ENCODE assay signal across 16 cellular contexts in genomic region chr16:57028086-57028485, GRCh38. TPM values are rescaled to one million over a fixed set of nuclear protein-coding genes. Genes with fewer than 3 reads are reported as not detected.
DNase-seq lines count a peak whose midpoint lies in the region; ATAC-seq, FAIRE-seq and TF ChIP-seq lines count a peak whose summit lies in the region.
"Had no signal": no experiment of that assay in that cellular context is flagged by ENCODE, and none has a peak within 500 bp of the region (broad histone marks: within the 10 kb centered on the region; RNA-seq: fewer than 3 reads in every experiment).

No MANE protein-coding gene starts in this region.

- no peaks in the 10 kb centered on the region for H3F3A ChIP-seq in GM23338 (replicated peaks; ENCODE audit: low read depth)

- H3K4me2 ChIP-seq in GM23338 (no peak overlapping the region), keratinocyte (ENCODE audit: control insufficient read depth, extremely low read depth, insufficient read depth, low read depth, low read length) (peak overlapping the region; percentile 7)
- H3K4me2 ChIP-seq: BLaER1, KMS-11 had no signal

- peaks cover 89% of the 10 kb centered on the region for H3K36me3 Mint-ChIP-seq in CD8-positive, alpha-beta T cell
- H3K36me3 Mint-ChIP-seq in GM23338 (ENCODE audit: low read depth) = no peaks in the 10 kb centered on the region
- H3K36me3 Mint-ChIP-seq in activated CD4-positive, alpha-beta memory T cell treated with anti-CD3 and anti-CD28 coated beads for 36 hours = peaks cover 74% of the 10 kb centered on the region
- peaks cover 18 to 45% of the 10 kb centered on the region in 2 donors for H3K36me3 Mint-ChIP-seq in activated T-cell treated with anti-CD3 and anti-CD28 coated beads, Interleukin-2, amount 50 U/mL, for 72 hours (ENCODE audit: insufficient read depth in 2 of 2)
- H3K36me3 Mint-ChIP-seq: mesothelial cell of epicardium had no signal

- TF ChIP-seq CTCF in CD8-positive, alpha-beta T cell (IDR thresholded peaks at IDR 0.05) = no peak
- TF ChIP-seq CTCF in GM23338 (conservative IDR thresholded peaks at IDR 0.05; ENCODE audit: low read depth in 2 of 2) = no peak
- no peak for TF ChIP-seq CTCF in keratinocyte (optimal IDR thresholded peaks at IDR 0.05 in 1 of 3, IDR thresholded peaks at IDR 0.05 in 1 of 3, conservative IDR thresholded peaks at IDR 0.05 in 1 of 3; ENCODE audit: extremely low read depth in 1 of 3, insufficient read depth in 2 of 3, low read length in 3 of 3)

- POLR2A ChIA-PET in CD8-positive, alpha-beta T cell (lab: Charles Lee) = interaction anchor here (0.8 to 7.3 kb wide), 8 partner anchors 11 to 51 kb away, joined by 3 to 86 read pairs (median 4); partner anchors contain the start of gene NLRC5
- POLR2A ChIA-PET in activated CD4-positive, alpha-beta memory T cell treated with anti-CD3 and anti-CD28 coated beads for 36 hours (lab: Charles Lee) = interaction anchor here (0.8 to 1.3 kb wide), 2 partner anchors 14 to 15 kb away, joined by 3 to 7 read pairs; no protein-coding TSS in a partner anchor

- no peaks in the 10 kb centered on the region for H3K9me3 Mint-ChIP-seq in CD8-positive, alpha-beta T cell
- no peaks in the 10 kb centered on the region for H3K9me3 Mint-ChIP-seq in GM23338
- H3K9me3 Mint-ChIP-seq in activated CD4-positive, alpha-beta memory T cell treated with anti-CD3 and anti-CD28 coated beads for 36 hours = no peaks in the 10 kb centered on the region
- peaks cover 2% of the 10 kb centered on the region in 2 donors for H3K9me3 Mint-ChIP-seq in activated T-cell treated with anti-CD3 and anti-CD28 coated beads, Interleukin-2, amount 50 U/mL, for 72 hours
- H3K9me3 Mint-ChIP-seq: mesothelial cell of epicardium had no signal

- H3K36me3 ChIP-seq in CD8-positive, alpha-beta T cell (ENCODE audit: insufficient read depth, low read length) = peaks cover 31% of the 10 kb centered on the region
- no peaks in the 10 kb centered on the region for H3K36me3 ChIP-seq in GM23338 (ENCODE audit: insufficient read depth)
- H3K36me3 ChIP-seq in keratinocyte (ENCODE audit: control insufficient read depth in 2 of 2, extremely low read depth in 1 of 2, insufficient read depth in 2 of 2, low read length in 2 of 2) = no peaks in the 10 kb centered on the region
- H3K36me3 ChIP-seq: right lobe of liver had no signal

- peaks cover 79% of the 10 kb centered on the region for H3K4me1 ChIP-seq in CD8-positive, alpha-beta T cell (ENCODE audit: insufficient read depth, low read length)
- 0 out of 2 replicates have a peak, but pooled peaks cover 2% of the 10 kb centered on the region for H3K4me1 ChIP-seq in GM23338 (ENCODE audit: insufficient read depth)
- peaks cover 24% of the 10 kb centered on the region for H3K4me1 ChIP-seq in keratinocyte (ENCODE audit: control insufficient read depth, extremely low read depth, insufficient read depth, low read length)
- H3K4me1 ChIP-seq: esophagus muscularis mucosa, right lobe of liver had no signal

- FAIRE-seq in keratinocyte (lab: Jason Lieb, UNC) = peak; percentile 76

- H3K27ac ChIP-seq in CD8-positive, alpha-beta T cell (ENCODE audit: low read depth, low read length) = no peak overlapping the region
- H3K27ac ChIP-seq in GM23338 (ENCODE audit: low read depth) (no peak overlapping the region), keratinocyte (ENCODE audit: control insufficient read depth, insufficient read depth, low read length) (no peak overlapping the region)
- H3K27ac ChIP-seq: BLaER1, esophagus muscularis mucosa, KMS-11, right lobe of liver had no signal

- H3K9ac ChIP-seq in keratinocyte (ENCODE audit: control insufficient read depth, extremely low read depth, insufficient read depth, low read length) = no peak overlapping the region
- H3K9ac ChIP-seq: BLaER1, KMS-11 had no signal

- H4K20me1 ChIP-seq in GM23338 (replicated peaks; ENCODE audit: insufficient read depth) (no peaks in the 10 kb centered on the region), keratinocyte (ENCODE audit: control insufficient read depth, extremely low read depth, insufficient read depth, low read length) (no peaks in the 10 kb centered on the region)
- H4K20me1 ChIP-seq: BLaER1 had no signal

- H2AFZ ChIP-seq in GM23338 = peak overlapping the region; percentile 52
- no peak overlapping the region for H2AFZ ChIP-seq in keratinocyte (ENCODE audit: control insufficient read depth, low read length)

- H3K9me2 ChIP-seq in GM23338 (ENCODE audit: insufficient read depth) = no peaks in the 10 kb centered on the region

- dilution Hi-C loops in keratinocyte (cut with MboI; ENCODE audit: extremely low pct_ligation_motif_present, low sequenced_read_pairs) = no loop called here

- H3K27ac Mint-ChIP-seq in CD8-positive, alpha-beta T cell = peak overlapping the region; percentile 84
- H3K27ac Mint-ChIP-seq in GM23338 = no peak overlapping the region
- H3K27ac Mint-ChIP-seq in activated CD4-positive, alpha-beta memory T cell treated with anti-CD3 and anti-CD28 coated beads for 36 hours = peak overlapping the region; percentile 66
- H3K27ac Mint-ChIP-seq in activated T-cell treated with anti-CD3 and anti-CD28 coated beads, Interleukin-2, amount 50 U/mL, for 72 hours = no peak overlapping the region
- H3K27ac Mint-ChIP-seq: mesothelial cell of epicardium had no signal

- no peak overlapping the region for H3K4me3 ChIP-seq in CD8-positive, alpha-beta T cell (ENCODE audit: low read depth, low read length)
- H3K4me3 ChIP-seq in GM23338 (no peak overlapping the region), keratinocyte (ENCODE audit: control insufficient read depth in 2 of 3, extremely low read depth in 1 of 3, insufficient read depth in 2 of 3, low read depth in 1 of 3, low read length in 3 of 3) (no peak overlapping the region)
- H3K4me3 ChIP-seq: BLaER1, esophagus muscularis mucosa, right lobe of liver had no signal

- CTCF ChIA-PET in CD8-positive, alpha-beta T cell (lab: Charles Lee) = interaction anchor here (0.7 to 2.3 kb wide), 11 partner anchors 9 to 162 kb away, joined by 3 to 11 read pairs (median 3); no protein-coding TSS in a partner anchor
- CTCF ChIA-PET in activated CD4-positive, alpha-beta memory T cell treated with anti-CD3 and anti-CD28 coated beads for 36 hours (lab: Charles Lee) = interaction anchor here (0.7 to 2.6 kb wide), 2 partner anchors 64 to 65 kb away, joined by 3 to 13 read pairs; no protein-coding TSS in a partner anchor

- H3K27me3 Mint-ChIP-seq in CD8-positive, alpha-beta T cell (ENCODE audit: low read depth) = no peaks in the 10 kb centered on the region
- H3K27me3 Mint-ChIP-seq in GM23338 (ENCODE audit: insufficient read depth, low read depth, poor library complexity) = peaks cover 4% of the 10 kb centered on the region
- no peaks in the 10 kb centered on the region for H3K27me3 Mint-ChIP-seq in activated CD4-positive, alpha-beta memory T cell treated with anti-CD3 and anti-CD28 coated beads for 36 hours
- no peaks in the 10 kb centered on the region for H3K27me3 Mint-ChIP-seq in activated T-cell treated with anti-CD3 and anti-CD28 coated beads, Interleukin-2, amount 50 U/mL, for 72 hours (ENCODE audit: low read depth)

- H3K9me1 ChIP-seq in keratinocyte (ENCODE audit: control insufficient read depth, extremely low read depth, insufficient read depth, low read length) = no peaks in the 10 kb centered on the region

- intact Hi-C loops in CD8-positive, alpha-beta T cell (cut with DNase I, micrococcal nuclease) = loop anchor here in 1 of 2 experiments (1.0 kb wide), 1 partner anchor 11 kb away; no protein-coding TSS in a partner anchor
- intact Hi-C loops in activated CD4-positive, alpha-beta memory T cell treated with anti-CD3 and anti-CD28 coated beads for 36 hours (cut with micrococcal nuclease) = no loop called here

- no peaks in the 10 kb centered on the region for H3K27me3 ChIP-seq in CD8-positive, alpha-beta T cell (ENCODE audit: insufficient read depth, low read length)
- H3K27me3 ChIP-seq in GM23338 (ENCODE audit: insufficient read depth) = no peaks in the 10 kb centered on the region
- no peaks in the 10 kb centered on the region for H3K27me3 ChIP-seq in keratinocyte (ENCODE audit: control insufficient read depth, extremely low read depth, insufficient read depth, low read length)
- H3K27me3 ChIP-seq: BLaER1, esophagus muscularis mucosa, right lobe of liver had no signal

- no peak for ATAC-seq in CD8-positive, alpha-beta T cell
- ATAC-seq in GM23338 (peak; percentile 63), HG03469 (IDR thresholded peaks at IDR 0.05; ENCODE audit: unreplicated experiment) (no peak)
- ATAC-seq in activated T-cell treated with anti-CD3 and anti-CD28 coated beads, Interleukin-2, amount 50 U/mL, for 72 hours (replicated peaks in 1 of 2) = no peak
- ATAC-seq: activated CD4-positive, CD25-positive, alpha-beta regulatory T cell treated with anti-CD3 and anti-CD28 coated beads, Interleukin-2, amount 50 U/mL, for 24 hours; Panc1; right lobe of liver had no signal

- DNase-seq in CD8-positive, alpha-beta T cell = no peak
- DNase-seq in GM23338 (ENCODE audit: low spot score) (peak; percentile 43), keratinocyte (ENCODE audit: low read depth, low spot score) (peak; percentile 72), dermis blood vessel endothelial cell (no peak)
- DNase-seq in activated CD4-positive, alpha-beta memory T cell treated with anti-CD3 and anti-CD28 coated beads for 36 hours = no peak
- no peak for DNase-seq in activated T-cell treated with anti-CD3 and anti-CD28 coated beads, Interleukin-2, amount 50 U/mL, for 72 hours
- DNase-seq: head of caudate nucleus, NCI-H1694 treated with DMSO at 0.1 percent for 48 hours had no signal

- H3K4me3 Mint-ChIP-seq in CD8-positive, alpha-beta T cell = peak overlapping the region; percentile 35
- H3K4me3 Mint-ChIP-seq in GM23338 = no peak overlapping the region
- H3K4me3 Mint-ChIP-seq in activated CD4-positive, alpha-beta memory T cell treated with anti-CD3 and anti-CD28 coated beads for 36 hours = no peak overlapping the region
- H3K4me3 Mint-ChIP-seq in activated T-cell treated with anti-CD3 and anti-CD28 coated beads, Interleukin-2, amount 50 U/mL, for 72 hours = no peak overlapping the region
- H3K4me3 Mint-ChIP-seq: mesothelial cell of epicardium had no signal

- H3K79me2 ChIP-seq in GM23338 (replicated peaks; ENCODE audit: insufficient read depth) = no peaks in the 10 kb centered on the region
- H3K79me2 ChIP-seq in keratinocyte (ENCODE audit: control insufficient read depth, insufficient read depth, low read length) = no peaks in the 10 kb centered on the region

- peaks cover 90% of the 10 kb centered on the region for H3K4me1 Mint-ChIP-seq in CD8-positive, alpha-beta T cell (ENCODE audit: low read depth)
- no peaks in the 10 kb centered on the region for H3K4me1 Mint-ChIP-seq in GM23338
- H3K4me1 Mint-ChIP-seq in activated CD4-positive, alpha-beta memory T cell treated with anti-CD3 and anti-CD28 coated beads for 36 hours (ENCODE audit: low read depth) = peaks cover 86% of the 10 kb centered on the region
- peaks cover 82% of the 10 kb centered on the region for H3K4me1 Mint-ChIP-seq in activated T-cell treated with anti-CD3 and anti-CD28 coated beads, Interleukin-2, amount 50 U/mL, for 72 hours (ENCODE audit: low read depth)
- H3K4me1 Mint-ChIP-seq: mesothelial cell of epicardium had no signal

- no peaks in the 10 kb centered on the region for H3K9me3 ChIP-seq in CD8-positive, alpha-beta T cell (ENCODE audit: low read length)
- no peaks in the 10 kb centered on the region for H3K9me3 ChIP-seq in keratinocyte (ENCODE audit: control insufficient read depth, low read depth, low read length)
- H3K9me3 ChIP-seq: BLaER1, esophagus muscularis mucosa, right lobe of liver had no signal

RNA-seq across cellular contexts. Expression of gene NLRC5, which starts 38.7 kb away (rescaled TPM):
- total RNA-seq in CD8-positive, alpha-beta T cell = 100 to 1,000 TPM; 670 to 690 TPM
- 3.9 and 8.1 TPM in 2 replicates for total RNA-seq in GM23338 (2014; rRNA removed; shearing (Covaris generic))
- polyA plus RNA-seq in GM23338 (2016; fragmentation: Nextera tagmentation; extraction: Ambion mirVana) (1.4 and 2.3 TPM in 2 replicates), keratinocyte (7.7 to 10.7 TPM (median 7.8 TPM) in 3 replicates)
- total RNA-seq in activated CD4-positive, alpha-beta memory T cell treated with anti-CD3 and anti-CD28 coated beads for 36 hours = 100 to 1,000 TPM; 151 to 167 TPM
- 5.9 TPM for polyA plus RNA-seq in keratinocyte (2011; ENCODE audit: low read depth)
- polyA plus RNA-seq in keratinocyte (2011; cell fraction: cytosol; rRNA removed) = 4.6 and 5.2 TPM in 2 replicates
- polyA plus RNA-seq in keratinocyte (2011; cell fraction: nucleus; rRNA removed) = 25.7 and 36.9 TPM in 2 replicates
- polyA plus RNA-seq in keratinocyte (2012; ENCODE audit: low replicate concordance) = 6.5 and 8.1 TPM in 2 replicates
- polyA minus RNA-seq in keratinocyte = 20.3 to 37.4 TPM (median 28.2 TPM) in 3 replicates
- 6.9 TPM for polyA minus RNA-seq in keratinocyte (2011; cell fraction: cytosol; rRNA and poly(A)+ RNA removed)
- polyA minus RNA-seq in keratinocyte (2011; cell fraction: nucleus; rRNA and poly(A)+ RNA removed) = 24.4 and 31.2 TPM in 2 replicates
- 25.5 and 34.5 TPM in 2 replicates for total RNA-seq in dermis blood vessel endothelial cell
- total RNA-seq in activated T-cell treated with anti-CD3 and anti-CD28 coated beads, Interleukin-2, amount 50 U/mL, for 72 hours = 100 to 1,000 TPM; 239 to 256 TPM

Comparison
In these comparisons a context has a peak if more than half of its experiments do, and no peak if none do; other contexts are left out.
1. DNase-seq: peak in GM23338 (single experiment) and keratinocyte (single experiment); none in CD8-positive, alpha-beta T cell (0 of 7), activated CD4-positive, alpha-beta memory T cell treated with anti-CD3 and anti-CD28 coated beads for 36 hours (single experiment), dermis blood vessel endothelial cell (single experiment) and activated T-cell treated with anti-CD3 and anti-CD28 coated beads, Interleukin-2, amount 50 U/mL, for 72 hours (0 of 2).
2. H3K27ac Mint-ChIP-seq: peak in CD8-positive, alpha-beta T cell (single experiment) and activated CD4-positive, alpha-beta memory T cell treated with anti-CD3 and anti-CD28 coated beads for 36 hours (single experiment); none in GM23338 (single experiment) and activated T-cell treated with anti-CD3 and anti-CD28 coated beads, Interleukin-2, amount 50 U/mL, for 72 hours (single experiment).